10 cellular contexts compared by ENCODE assay signal in genomic region chr1:117370509-117370908, GRCh38. TPM values are rescaled to one million over a fixed set of nuclear protein-coding genes. Genes with fewer than 3 reads are reported as not detected.
DNase-seq lines count a peak whose midpoint lies in the region; ATAC-seq and TF ChIP-seq lines count a peak whose summit lies in the region.
"Had no signal": no experiment of that assay in that cellular context is flagged by ENCODE, and none has a peak within 500 bp of the region (broad histone marks: within the 10 kb centered on the region; RNA-seq: fewer than 3 reads in every experiment).

No MANE protein-coding gene starts in this region.

- peak overlapping the region; percentile 87 for H3K4me3 Mint-ChIP-seq in WTC11

- H3K4me3 ChIP-seq in SK-N-SH (ENCODE audit: low read depth in 2 of 2, low read length in 1 of 2): peak overlapping the region; percentile 70 to 90
- H3K4me3 ChIP-seq in fibroblast of the aortic adventitia (ENCODE audit: low read depth, low read length): peak overlapping the region; percentile 75
- H3K4me3 ChIP-seq in skeletal muscle satellite cell (ENCODE audit: low read length): peak overlapping the region; percentile 95

- H3K27ac ChIP-seq in SK-N-SH (ENCODE audit: low read depth in 2 of 2, low read length in 1 of 2): no peak overlapping the region
- H3K27ac ChIP-seq: 22Rv1 had no signal

- POLR2A ChIA-PET in SK-N-SH (lab: Yijun Ruan, JAX): no interaction called here
- POLR2A ChIA-PET in WTC11 (lab: Charles Lee): no interaction called here

- H3K27me3 Mint-ChIP-seq in WTC11 (ENCODE audit: low read depth): 0 out of 2 replicates have a peak, but pooled peaks cover 5% of the 10 kb centered on the region

- H3K4me1 Mint-ChIP-seq in WTC11: peaks cover 29% of the 10 kb centered on the region

- H3K4me2 ChIP-seq in SK-N-SH (peak overlapping the region; percentile 83), skeletal muscle satellite cell (ENCODE audit: low read length) (peak overlapping the region; percentile 96)

- peaks cover 0 to 5% of the 10 kb centered on the region in 2 experiments for H3K36me3 ChIP-seq in SK-N-SH (replicated peaks in 1 of 2; ENCODE audit: control insufficient read depth in 1 of 2, insufficient read depth in 2 of 2, low read length in 1 of 2)
- no peaks in the 10 kb centered on the region for H3K36me3 ChIP-seq in skeletal muscle satellite cell (ENCODE audit: insufficient read depth, low read length)

- no peaks in the 10 kb centered on the region; the same call in 1 of the 2 replicates for H3K9me3 Mint-ChIP-seq in WTC11

- no peak for TF ChIP-seq EP300 in SK-N-SH (IDR thresholded peaks at IDR 0.05; ENCODE audit: borderline replicate concordance in 1 of 2, low read depth in 1 of 2, low read length in 1 of 2)

- H3K9me3 ChIP-seq in SK-N-SH (no peaks in the 10 kb centered on the region), skeletal muscle satellite cell (replicated peaks; ENCODE audit: low read length) (no peaks in the 10 kb centered on the region)

- peaks cover 80% of the 10 kb centered on the region for H3K79me2 ChIP-seq in SK-N-SH (ENCODE audit: insufficient read depth)

- CTCF ChIA-PET in SK-N-SH (lab: Yijun Ruan, JAX) (interaction anchor here (1.2 kb wide), 1 partner anchor 28 kb away, joined by 3 read pairs; no protein-coding TSS in a partner anchor), WTC11 (lab: Charles Lee) (no interaction called here)

- ATAC-seq in SK-N-SH treated with all-trans-retinoic acid at 6 μM for 48 hours (no peak), WTC11 (no peak)

- H2AFZ ChIP-seq in SK-N-SH (ENCODE audit: low read depth): no peak overlapping the region

- H3K4me1 ChIP-seq in SK-N-SH (ENCODE audit: control insufficient read depth in 1 of 2, insufficient read depth in 2 of 2, low read depth in 1 of 2, low read length in 1 of 2) (peaks cover 6 to 12% of the 10 kb centered on the region in 2 experiments; a peak in 3 of 4 replicates), skeletal muscle satellite cell (ENCODE audit: control insufficient read depth, insufficient read depth, low read length) (peaks cover 13% of the 10 kb centered on the region)

- no peaks in the 10 kb centered on the region for H3F3A ChIP-seq in SK-N-SH (replicated peaks; ENCODE audit: insufficient read depth)

- H3K9ac ChIP-seq in SK-N-SH (no peak overlapping the region), skeletal muscle satellite cell (ENCODE audit: low read depth, low read length) (peak overlapping the region; percentile 93)

- H4K20me1 ChIP-seq in SK-N-SH (ENCODE audit: insufficient read depth): peaks cover 47% of the 10 kb centered on the region

- H3K9me2 ChIP-seq in SK-N-SH: no peaks in the 10 kb centered on the region

- no peak for TF ChIP-seq RAD21 in SK-N-SH (IDR thresholded peaks at IDR 0.05; ENCODE audit: low read length)

- H3K27me3 ChIP-seq in SK-N-SH (ENCODE audit: insufficient read depth): no peaks in the 10 kb centered on the region
- H3K27me3 ChIP-seq in skeletal muscle satellite cell (ENCODE audit: control insufficient read depth, insufficient read depth, low read length): no peaks in the 10 kb centered on the region

- H3K36me3 Mint-ChIP-seq in WTC11: no peaks in the 10 kb centered on the region

- DNase-seq in SK-N-SH (no peak), WTC11 (ENCODE audit: low spot score) (no peak), fibroblast of the aortic adventitia (ENCODE audit: low read depth) (no peak), AG08395 (ENCODE audit: low spot score) (no peak), LoVo (ENCODE audit: low spot score) (no peak)
- no peak for DNase-seq in stimulated activated CD4-positive, alpha-beta T cell treated with anti-CD3 and anti-CD28 coated beads, Interleukin-1b, Interleukin-23, amount 100 ng/mL, for 48 hours
- DNase-seq: NCI-H1694 had no signal

- H3K27ac Mint-ChIP-seq in WTC11: no peak overlapping the region

- TF ChIP-seq CTCF in SK-N-SH (IDR thresholded peaks at IDR 0.05) (no peak), WTC11 (IDR thresholded peaks at IDR 0.05) (no peak), fibroblast of the aortic adventitia (IDR thresholded peaks at IDR 0.05; ENCODE audit: insufficient read depth, low read length) (no peak)

TF ChIP-seq in SK-N-SH, 30 proteins besides CTCF, POLR2A, EP300 and RAD21:
- TF ChIP-seq FOXJ3 (CRISPR knock-in tag; IDR thresholded peaks at IDR 0.05): no peak
- no peak for TF ChIP-seq TCF12 (IDR thresholded peaks at IDR 0.05)
- TF ChIP-seq RCOR1 (IDR thresholded peaks at IDR 0.05; ENCODE audit: low read length): no peak
- TF ChIP-seq FOXM1 (IDR thresholded peaks at IDR 0.05; ENCODE audit: low read depth): no peak
- TF ChIP-seq USF2 (IDR thresholded peaks at IDR 0.05; ENCODE audit: borderline replicate concordance, low read depth, low read length): no peak

TF ChIP-seq in SK-N-SH treated with all-trans-retinoic acid at 6 μM for 48 hours, 23 proteins besides CTCF, POLR2A, EP300 and RAD21 (continues in another document):
- TF ChIP-seq TSHZ2 (CRISPR knock-in tag; IDR thresholded peaks at IDR 0.05): no peak

TF ChIP-seq in WTC11, 78 proteins besides CTCF, POLR2A, EP300 and RAD21:
- TF ChIP-seq PRRX2 (CRISPR knock-in tag; IDR thresholded peaks at IDR 0.05) (no peak), ZNF317 (CRISPR knock-in tag; IDR thresholded peaks at IDR 0.05; ENCODE audit: borderline replicate concordance, low read depth) (no peak), TCF7 (CRISPR knock-in tag; IDR thresholded peaks at IDR 0.05; ENCODE audit: low read depth) (no peak), USF1 (CRISPR knock-in tag; IDR thresholded peaks at IDR 0.05) (no peak), ZNF138 (CRISPR knock-in tag; conservative IDR thresholded peaks at IDR 0.05) (no peak)

RNA-seq across cellular contexts. Expression of gene MAN1A2, which starts 3.3 kb away (rescaled TPM):
- 6.0 and 8.7 TPM in 2 replicates for polyA plus RNA-seq in SK-N-SH (2012; rRNA removed)
- polyA plus RNA-seq in SK-N-SH (2012; cell fraction: cytosol; rRNA removed): 12.3 and 13.2 TPM in 2 replicates
- 3.1 and 7.9 TPM in 2 replicates for polyA plus RNA-seq in SK-N-SH (2012; cell fraction: nucleus; rRNA removed)
- total RNA-seq in WTC11 (2021) (14.9 to 19.9 TPM (median 16.0 TPM) in 3 replicates), fibroblast of the aortic adventitia (ENCODE audit: low replicate concordance) (31.3 and 43.7 TPM in 2 replicates)
- total RNA-seq in skeletal muscle satellite cell (2012; rRNA removed): 37.8 and 49.1 TPM in 2 replicates
